Comparison of ENCODE assay signal across 8 cellular contexts in the genomic region with DNA sequence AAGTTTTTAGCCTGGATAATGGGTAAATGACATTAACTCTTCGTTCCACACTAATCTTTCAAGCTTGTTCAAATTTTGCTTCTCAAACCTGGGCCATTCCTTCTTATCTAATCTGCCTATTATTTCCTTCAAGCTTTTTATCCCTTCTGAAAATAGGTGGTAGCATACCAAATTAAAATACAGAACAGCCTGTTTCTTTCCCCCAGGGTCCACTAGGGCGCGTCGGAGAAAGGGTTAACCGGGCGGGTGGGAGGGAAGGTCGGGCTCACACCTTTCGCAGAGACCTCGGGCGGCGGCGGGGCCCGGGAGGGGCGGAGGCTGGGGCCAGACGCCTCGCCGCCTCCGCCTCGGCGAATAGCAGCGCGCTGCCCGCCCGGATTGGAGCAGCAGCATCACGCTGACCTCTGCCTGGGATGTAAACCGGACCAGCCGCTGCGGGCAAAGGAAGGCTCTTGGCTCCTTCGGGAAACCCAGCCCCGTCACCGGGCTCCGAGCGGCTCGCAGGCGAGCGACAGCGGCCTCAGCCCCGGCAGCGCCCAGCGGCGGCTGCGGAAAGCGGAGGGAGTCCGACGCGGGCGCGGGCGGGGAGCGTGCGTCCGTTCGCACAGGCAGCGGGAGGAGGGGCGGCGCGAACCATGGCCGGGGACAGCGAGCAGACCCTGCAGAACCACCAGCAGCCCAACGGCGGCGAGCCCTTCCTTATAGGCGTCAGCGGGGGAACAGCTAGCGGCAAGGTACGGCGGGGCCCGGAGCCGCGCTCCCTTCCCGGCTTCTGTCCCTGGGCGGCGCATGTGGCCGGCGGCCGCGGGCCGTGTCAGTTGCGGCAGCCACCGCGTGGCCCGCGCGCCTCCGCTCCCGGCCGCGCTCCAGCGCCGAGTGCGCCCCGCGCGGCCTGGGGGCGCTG. TPM values are rescaled to one million over a fixed set of nuclear protein-coding genes. Genes with fewer than 3 reads are reported as not detected.
DNase-seq lines count a peak whose midpoint lies in the region; ATAC-seq and TF ChIP-seq lines count a peak whose summit lies in the region.

TSS of gene UCK2 (plus strand) at position 416 of the 904 bp plus-strand sequence. CDS start at position 636, 220 bp downstream.

- ATAC-seq in GM18867 (IDR thresholded peaks at IDR 0.05; ENCODE audit: unreplicated experiment) (peak; percentile 77), HG03095 (IDR thresholded peaks at IDR 0.05; ENCODE audit: unreplicated experiment) (peak; percentile 66), left colon (peak; percentile 89)
- peak; percentile 73 to 80 for ATAC-seq in activated CD4-positive, CD25-positive, alpha-beta regulatory T cell treated with anti-CD3 and anti-CD28 coated beads, Interleukin-2, amount 50 U/mL, for 24 hours

- H3K4me3 ChIP-seq in AG10803 (ENCODE audit: low read length) (peak within 1 kb of the TSS; percentile 86), choroid plexus epithelial cell (ENCODE audit: low read depth, low read length) (peak within 1 kb of the TSS; percentile 92)

- TF ChIP-seq CTCF in AG10803 (conservative IDR thresholded peaks at IDR 0.05; ENCODE audit: low read length) (no peak), choroid plexus epithelial cell (conservative IDR thresholded peaks at IDR 0.05; ENCODE audit: low read depth, low read length) (peak; percentile 9)

- intact Hi-C loops in left colon (cut with DNase I, micrococcal nuclease) = loop anchor here in 1 of 2 donors (10.0 kb wide), 1 partner anchor 113 kb away; no protein-coding TSS in a partner anchor

- DNase-seq in AG10803 (ENCODE audit: low read depth) = peak; percentile 77
- DNase-seq in NCI-H2227 treated with DMSO at 0.1 percent for 48 hours (lab: John Stamatoyannopoulos, UW) = peak; percentile 74
- peak; percentile 74 for DNase-seq in choroid plexus epithelial cell (ENCODE audit: low read depth)
- DNase-seq in left colon = peak; percentile 85 to 87
- peak; percentile 68 to 82 for DNase-seq in stimulated activated CD4-positive, alpha-beta T cell treated with anti-CD3 and anti-CD28 coated beads, Interleukin-2, amount 100 ng/mL, for 24 hours

RNA-seq across cellular contexts. Expression of gene UCK2, which starts in this region (rescaled TPM):
- total RNA-seq in left colon = 10 to 100 TPM; 55.0 to 57.8 TPM

Comparison
In these comparisons a context has a peak if more than half of its experiments do, and no peak if none do; other contexts are left out.
1. Peak in every context shown above with its lines: DNase-seq, ATAC-seq and H3K4me3 ChIP-seq.